Comparison of ENCODE assay signal across 18 cellular contexts in genomic region chr7:137829337-137829992, GRCh38. TPM values are rescaled to one million over a fixed set of nuclear protein-coding genes. Genes with fewer than 3 reads are reported as not detected.
DNase-seq lines count a peak whose midpoint lies in the region; ATAC-seq lines count a peak whose summit lies in the region.
"Had no signal": no experiment of that assay in that cellular context is flagged by ENCODE, and none has a peak within 500 bp of the region (broad histone marks: within the 10 kb centered on the region; RNA-seq: fewer than 3 reads in every experiment).

No MANE protein-coding gene starts in this region.

- ATAC-seq in right cardiac atrium (peak; percentile 45 to 57), left ventricle myocardium superior (no peak), left lobe of liver (peak; percentile 74), HG02852 (IDR thresholded peaks at IDR 0.05; ENCODE audit: unreplicated experiment) (no peak)
- ATAC-seq: HCT116 had no signal

- peaks cover 2% of the 10 kb centered on the region for H3K4me1 ChIP-seq in right cardiac atrium (ENCODE audit: control insufficient read depth, insufficient read depth, low read length)
- H3K4me1 ChIP-seq: BE2C had no signal

- H3K4me3 ChIP-seq in right cardiac atrium (ENCODE audit: low read length): no peak overlapping the region

- H3K27me3 ChIP-seq in right cardiac atrium (ENCODE audit: control insufficient read depth, insufficient read depth): no peaks in the 10 kb centered on the region
- H3K27me3 ChIP-seq: BE2C had no signal

- H3K9me3 ChIP-seq in right cardiac atrium (ENCODE audit: control insufficient read depth, low read length): no peaks in the 10 kb centered on the region
- H3K9me3 ChIP-seq: BE2C had no signal

- WGBS in right cardiac atrium: 43% methylated on average over 7 of the region's 7 CpGs

- intact Hi-C loops in right cardiac atrium (cut with DNase I): no loop called here
- intact Hi-C loops in left ventricle myocardium superior (cut with micrococcal nuclease): no loop called here

- no peak overlapping the region for H3K27ac ChIP-seq in right cardiac atrium (ENCODE audit: low read length)

- DNase-seq in right cardiac atrium (no peak), left ventricle myocardium superior (no peak), fibroblast of gingiva (ENCODE audit: low read depth) (peak; percentile 21), left lobe of liver (ENCODE audit: low spot score) (no peak), stromal cell of bone marrow (ENCODE audit: low read depth) (peak; percentile 51), NCI-H1092 treated with DMSO at 0.1 percent for 48 hours (lab: John Stamatoyannopoulos, UW) (no peak)
- DNase-seq: ACHN; BE2C; C1 segment of cervical spinal cord; CD4-positive, alpha-beta T cell; DMS153; DMS79 treated with DMSO at 0.1 percent for 48 hours; GF-D8; GOT3; H7; HFFc6 had no signal

RNA-seq across cellular contexts. Expression of gene DGKI, which starts 17.3 kb away (rescaled TPM):
- 10 to 100 TPM in 2 of 4 donors, 1 to 10 TPM in 2; 7.6 to 14.9 (median 9.0) TPM for total RNA-seq in right cardiac atrium
- polyA plus RNA-seq in right cardiac atrium: 2.1 TPM
- 0.47 TPM for total RNA-seq in left ventricle myocardium superior
- total RNA-seq in left lobe of liver: 0.35 TPM
- total RNA-seq: CD4-positive, alpha-beta T cell had no signal

Comparison
In these comparisons a context has a peak if more than half of its experiments do, and no peak if none do; other contexts are left out.
1. ATAC-seq: peak in right cardiac atrium (2 of 2) and left lobe of liver (single experiment); none in left ventricle myocardium superior (single experiment) and HG02852 (single experiment).
2. DNase-seq: peak in fibroblast of gingiva (single experiment) and stromal cell of bone marrow (single experiment); none in right cardiac atrium (0 of 3), left ventricle myocardium superior (single experiment), left lobe of liver (single experiment) and NCI-H1092 treated with DMSO at 0.1 percent for 48 hours (single experiment).